In the genomic region with DNA sequence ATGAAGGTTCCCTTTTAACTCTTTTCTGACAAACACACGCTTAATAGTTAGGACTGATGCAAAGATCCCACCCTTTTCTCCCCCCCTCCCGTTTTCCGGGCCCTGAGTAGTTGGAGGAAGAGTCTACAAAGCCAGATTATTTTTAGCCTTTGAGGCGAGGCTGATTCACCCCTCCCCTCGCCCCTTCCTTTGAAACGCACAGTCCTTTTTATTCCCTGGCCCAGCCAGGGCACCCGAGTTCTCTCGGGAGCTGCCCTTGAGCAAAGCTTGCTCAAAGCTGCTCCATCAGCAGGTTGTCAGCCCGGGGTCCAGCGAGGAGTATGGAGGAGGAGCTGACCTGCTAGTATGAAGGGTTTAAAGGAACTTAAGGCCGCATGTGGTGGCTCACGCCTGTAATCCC, we compare ENCODE assay signal across 17 cellular contexts. TPM values are rescaled to one million over a fixed set of nuclear protein-coding genes. Genes with fewer than 3 reads are reported as not detected.
DNase-seq lines count a peak whose midpoint lies in the region; ATAC-seq and TF ChIP-seq lines count a peak whose summit lies in the region.
"Had no signal": no experiment of that assay in that cellular context is flagged by ENCODE, and none has a peak within 500 bp of the region (broad histone marks: within the 10 kb centered on the region; RNA-seq: fewer than 3 reads in every experiment).

No MANE protein-coding gene starts in this region.

- 45% methylated on average over 12 of the region's 12 CpGs for WGBS in right cardiac atrium

- TF ChIP-seq CTCF in WTC11 (IDR thresholded peaks at IDR 0.05) (no peak), neural progenitor cell (IDR thresholded peaks at IDR 0.05) (no peak)

- intact Hi-C loops in right cardiac atrium (cut with DNase I): no loop called here

- POLR2A ChIA-PET in WTC11 (lab: Charles Lee): no interaction called here

- H3K4me3 Mint-ChIP-seq in WTC11: no peak overlapping the region
- no peak overlapping the region for H3K4me3 Mint-ChIP-seq in neural progenitor cell
- H3K4me3 Mint-ChIP-seq: CD4-positive, alpha-beta T cell had no signal

- H3K27ac Mint-ChIP-seq in WTC11: no peak overlapping the region
- H3K27ac Mint-ChIP-seq in neural progenitor cell: no peak overlapping the region
- H3K27ac Mint-ChIP-seq: CD4-positive, alpha-beta T cell had no signal

- no peaks in the 10 kb centered on the region for H3F3A ChIP-seq in neural progenitor cell (ENCODE audit: low read depth)

- H3K27ac ChIP-seq in right cardiac atrium (ENCODE audit: low read length) (no peak overlapping the region), neural progenitor cell (no peak overlapping the region)
- H3K27ac ChIP-seq: GM23248 had no signal

- no peaks in the 10 kb centered on the region for H3K36me3 Mint-ChIP-seq in WTC11
- H3K36me3 Mint-ChIP-seq in neural progenitor cell: no peaks in the 10 kb centered on the region

- H3K4me3 ChIP-seq in H7 (ENCODE audit: insufficient read depth, low read depth, low read length) (no peak overlapping the region), right cardiac atrium (ENCODE audit: low read length) (no peak overlapping the region), neural progenitor cell (no peak overlapping the region)
- H3K4me3 ChIP-seq: GM23248, MG63 had no signal

- DNase-seq in H7: peak; percentile 21
- no peak for DNase-seq in WTC11 (ENCODE audit: low spot score)
- peak in 2 of 3 donors; percentile 31 to 63 for DNase-seq in right cardiac atrium
- DNase-seq in neural progenitor cell (ENCODE audit: low spot score): peak; percentile 7
- DNase-seq in nucleus accumbens (lab: John Stamatoyannopoulos, UW): no peak
- DNase-seq in NCI-H1694 (lab: John Stamatoyannopoulos, UW): no peak
- no peak for DNase-seq in stimulated activated CD4-positive, alpha-beta T cell treated with anti-CD3 and anti-CD28 coated beads, Interleukin-12 subunit alpha, Interleukin-12 subunit beta, amount 100 ng/mL, for 4 hours
- DNase-seq: CD4-positive, alpha-beta T cell; GM23248; Karpas-422; MG63; NCI-H1092; NCI-H2107; NCI-H2227 treated with DMSO at 0.1 percent for 48 hours; NCI-H524 treated with DMSO at 0.1 percent for 48 hours; SHP77; SK-N-SH had no signal

- no peak overlapping the region for H2AFZ ChIP-seq in neural progenitor cell (replicated peaks)
- H2AFZ ChIP-seq: GM23248 had no signal

- no peaks in the 10 kb centered on the region for H3K79me2 ChIP-seq in neural progenitor cell (ENCODE audit: low read depth)

- no peaks in the 10 kb centered on the region for H3K36me3 ChIP-seq in H7 (replicated peaks; ENCODE audit: control insufficient read depth, insufficient read depth, low read length)
- H3K36me3 ChIP-seq in neural progenitor cell: no peaks in the 10 kb centered on the region
- H3K36me3 ChIP-seq: MG63 had no signal

- peaks cover 6% of the 10 kb centered on the region for H3K4me1 Mint-ChIP-seq in WTC11
- H3K4me1 Mint-ChIP-seq in neural progenitor cell: peaks cover 5% of the 10 kb centered on the region

- H3K4me1 ChIP-seq in right cardiac atrium (ENCODE audit: control insufficient read depth, insufficient read depth, low read length) (peaks cover 4% of the 10 kb centered on the region), neural progenitor cell (no peaks in the 10 kb centered on the region)

- H3K4me2 ChIP-seq in neural progenitor cell: no peak overlapping the region
- H3K4me2 ChIP-seq: SK-N-SH had no signal

- H3K27me3 ChIP-seq in H7 (ENCODE audit: control insufficient read depth, insufficient read depth, low read length) (no peaks in the 10 kb centered on the region), right cardiac atrium (ENCODE audit: control insufficient read depth, insufficient read depth) (no peaks in the 10 kb centered on the region), neural progenitor cell (no peaks in the 10 kb centered on the region)
- H3K27me3 ChIP-seq: MG63 had no signal

- H3K9ac ChIP-seq in neural progenitor cell: no peak overlapping the region
- H3K9ac ChIP-seq: GM23248, SK-N-SH had no signal

- ATAC-seq in WTC11 (peak; percentile 41; the same call in 1 of the 2 replicates), right cardiac atrium (peak; percentile 61 to 74)

- CTCF ChIA-PET in WTC11 (lab: Charles Lee): no interaction called here

- H3K9me3 ChIP-seq in right cardiac atrium (ENCODE audit: control insufficient read depth, low read length) (peaks cover 2% of the 10 kb centered on the region), neural progenitor cell (ENCODE audit: low read depth) (no peaks in the 10 kb centered on the region)
- H3K9me3 ChIP-seq: MG63, SK-N-SH had no signal

- H3K9me3 Mint-ChIP-seq in WTC11 (peaks cover 5% of the 10 kb centered on the region), neural progenitor cell (peaks cover 20% of the 10 kb centered on the region)
- H3K9me3 Mint-ChIP-seq: CD4-positive, alpha-beta T cell had no signal

- H3K27me3 Mint-ChIP-seq in WTC11 (ENCODE audit: low read depth) (no peaks in the 10 kb centered on the region; the same call in 1 of the 2 replicates), neural progenitor cell (ENCODE audit: insufficient read depth, low read depth) (peaks cover 6% of the 10 kb centered on the region)

- H4K20me1 ChIP-seq in neural progenitor cell (ENCODE audit: low read depth): no peaks in the 10 kb centered on the region

TF ChIP-seq in WTC11, 78 proteins besides CTCF, POLR2A, EP300 and RAD21:
- no peak for TF ChIP-seq EMX1 (CRISPR knock-in tag; IDR thresholded peaks at IDR 0.05)
- no peak for TF ChIP-seq ZNF263 (CRISPR knock-in tag; IDR thresholded peaks at IDR 0.05; ENCODE audit: low read depth)
- TF ChIP-seq GABPB1 (CRISPR knock-in tag; IDR thresholded peaks at IDR 0.05): no peak
- TF ChIP-seq ZNF416 (CRISPR knock-in tag; IDR thresholded peaks at IDR 0.05): no peak
- no peak for TF ChIP-seq TCF7 (CRISPR knock-in tag; IDR thresholded peaks at IDR 0.05; ENCODE audit: low read depth)
- no peak for TF ChIP-seq SOX15 (CRISPR knock-in tag; IDR thresholded peaks at IDR 0.05)
- TF ChIP-seq ETV6 (CRISPR knock-in tag; IDR thresholded peaks at IDR 0.05): no peak
- no peak for TF ChIP-seq NFE2L1 (CRISPR knock-in tag; IDR thresholded peaks at IDR 0.05)
- no peak for TF ChIP-seq FOXP4 (CRISPR knock-in tag; IDR thresholded peaks at IDR 0.05)
- TF ChIP-seq ZNF423 (CRISPR knock-in tag; IDR thresholded peaks at IDR 0.05): no peak
- TF ChIP-seq TEAD4 (CRISPR knock-in tag; IDR thresholded peaks at IDR 0.05): no peak
- no peak for TF ChIP-seq ESRRA (CRISPR knock-in tag; IDR thresholded peaks at IDR 0.05; ENCODE audit: borderline replicate concordance)

RNA-seq across cellular contexts. Expression of gene SPRED2, which starts 47.1 kb away (rescaled TPM):
- 15.1 and 16.1 TPM in 2 replicates for total RNA-seq in H7 (2014; rRNA removed; shearing (Covaris generic))
- total RNA-seq in WTC11 (2021): 26.4 to 34.1 TPM (median 32.7 TPM) in 3 replicates
- total RNA-seq in right cardiac atrium: 10 to 100 TPM; 14.3 to 17.9 (median 16.4) TPM
- polyA plus RNA-seq in right cardiac atrium: 9.2 TPM
- 11.6 and 13.5 TPM in 2 replicates for total RNA-seq in neural progenitor cell (ENCODE audit: low replicate concordance)

Comparison
In these comparisons a context has a peak if more than half of its experiments do, and no peak if none do; other contexts are left out.
1. DNase-seq: peak in H7 (single experiment), right cardiac atrium (2 of 3) and neural progenitor cell (single experiment); none in WTC11 (single experiment), nucleus accumbens (0 of 56), NCI-H1694 (single experiment) and stimulated activated CD4-positive, alpha-beta T cell treated with anti-CD3 and anti-CD28 coated beads, Interleukin-12 subunit alpha, Interleukin-12 subunit beta, amount 100 ng/mL, for 4 hours (single experiment).